8 cellular contexts compared by ENCODE assay signal in the genomic region with DNA sequence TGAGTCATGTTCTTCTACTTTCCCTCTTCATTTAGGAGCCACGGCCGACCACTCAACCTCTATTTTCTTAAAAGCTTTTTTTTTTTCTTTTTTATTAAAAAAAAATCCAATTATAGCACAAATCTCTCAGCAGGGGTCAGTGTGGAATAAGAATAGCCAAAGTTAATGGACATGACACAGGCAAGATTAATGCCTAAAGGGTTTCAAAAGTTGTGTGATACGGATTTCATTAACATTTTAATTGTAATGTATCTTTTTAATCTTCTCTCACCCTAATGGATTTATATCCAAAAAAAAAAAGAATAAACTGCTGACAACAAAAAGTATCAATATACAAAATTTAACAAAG. TPM values are rescaled to one million over a fixed set of nuclear protein-coding genes. Genes with fewer than 3 reads are reported as not detected.
A peak's percentile ranks its signal among the peaks of the same experiment; 100 is the strongest.
DNase-seq lines count a peak whose midpoint lies in the region; ATAC-seq, FAIRE-seq and TF ChIP-seq lines count a peak whose summit lies in the region.

No MANE protein-coding gene starts in this region.

- TF ChIP-seq CTCF in GM13976 (IDR thresholded peaks at IDR 0.05; ENCODE audit: borderline replicate concordance, control extremely low read depth, extremely low read depth, insufficient read depth, missing control alignments) (peak; percentile 21), kidney epithelial cell (IDR thresholded peaks at IDR 0.05; ENCODE audit: insufficient read depth, low read length, poor library complexity, severe bottlenecking) (peak; percentile 21)

- H3K27me3 ChIP-seq in kidney epithelial cell (ENCODE audit: control insufficient read depth, insufficient read depth, low read length) (no peaks in the 10 kb centered on the region), H7 (ENCODE audit: control insufficient read depth, insufficient read depth, low read length) (peaks cover 8% of the 10 kb centered on the region)

- in situ Hi-C loops in GM13976 (cut with MboI; ENCODE audit: low sequenced_read_pairs, unreplicated experiment) = no loop called here

- no peak for ATAC-seq in HG03521 (IDR thresholded peaks at IDR 0.05; ENCODE audit: unreplicated experiment)

- DNase-seq in AG08396 (ENCODE audit: low spot score) (peak; percentile 81), GM13976 (ENCODE audit: low spot score) (no peak), kidney epithelial cell (ENCODE audit: low read depth) (no peak), H7 (no peak), NCI-H2196 treated with DMSO at 0.1 percent for 48 hours (lab: John Stamatoyannopoulos, UW; ENCODE audit: unreplicated experiment) (no peak)
- no peak for DNase-seq in activated effector memory CD4-positive, alpha-beta T cell treated with anti-CD3 and anti-CD28 coated beads, Interleukin-2, amount 50 U/mL, for 16 hours

- H3K36me3 ChIP-seq in kidney epithelial cell (ENCODE audit: control insufficient read depth, insufficient read depth, low read length) = no peaks in the 10 kb centered on the region
- H3K36me3 ChIP-seq in H7 (replicated peaks; ENCODE audit: control insufficient read depth, insufficient read depth, low read length) = no peaks in the 10 kb centered on the region

- FAIRE-seq in TTC549 (lab: Jason Lieb, UNC) = peak; percentile 68

- no peak overlapping the region for H3K4me3 ChIP-seq in kidney epithelial cell (ENCODE audit: low read depth, low read length)
- no peak overlapping the region for H3K4me3 ChIP-seq in H7 (ENCODE audit: insufficient read depth, low read depth, low read length)

RNA-seq across cellular contexts. Expression of a gene that starts 5.4 kb away (rescaled TPM):
- 26.0 and 26.6 TPM in 2 replicates for total RNA-seq in kidney epithelial cell
- 16.6 and 19.3 TPM in 2 replicates for total RNA-seq in H7 (2014; rRNA removed; shearing (Covaris generic))

RNA-seq across cellular contexts. Expression of a gene that starts 29.0 kb away (rescaled TPM):
- total RNA-seq in kidney epithelial cell = 60.3 and 64.8 TPM in 2 replicates
- 50.7 and 66.1 TPM in 2 replicates for total RNA-seq in H7 (2014; rRNA removed; shearing (Covaris generic))
